Comparison of ENCODE assay signal across 8 cellular contexts in genomic region chr11:69580529-69580928, GRCh38.
"Had no signal": no experiment of that assay in that cellular context is flagged by ENCODE, and none has a peak within 500 bp of the region (broad histone marks: within the 10 kb centered on the region; RNA-seq: fewer than 3 reads in every experiment).

No MANE protein-coding gene starts in this region.

- DNase-seq: GDM1, GF-D8 had no signal

- FAIRE-seq: G401.6, GM12878, GM12891, GM12892, GM18507, GM19239 had no signal

- H3K4me3 ChIP-seq: GM12878 had no signal

- ATAC-seq: GM12878 had no signal
